1 cellular context compared by ENCODE assay signal in genomic region chr19:4399871-4400768, GRCh38.
A peak's percentile ranks its signal among the peaks of the same experiment; 100 is the strongest.
TF ChIP-seq lines count a peak whose summit lies in the region.

Gene SH3GL1, minus strand, starts transcription at chr19:4400547. Its CDS starts 179 bp downstream, at chr19:4400368.

TF ChIP-seq in K562, 482 proteins besides CTCF, POLR2A, EP300 and RAD21 (continued from another document):
- TF ChIP-seq FOXP4 (CRISPR knock-in tag; IDR thresholded peaks at IDR 0.05; ENCODE audit: borderline replicate concordance) (no peak), HLTF (IDR thresholded peaks at IDR 0.05) (no peak), ZKSCAN8 (CRISPR knock-in tag; IDR thresholded peaks at IDR 0.05) (no peak), LEF1 (IDR thresholded peaks at IDR 0.05) (no peak), SMARCE1 (IDR thresholded peaks at IDR 0.05) (no peak), XRCC4 (IDR thresholded peaks at IDR 0.05; ENCODE audit: extremely low read depth, insufficient read depth, insufficient read length) (no peak), PHB (CRISPR knock-in tag; IDR thresholded peaks at IDR 0.05) (no peak), ZBTB34 (CRISPR knock-in tag; IDR thresholded peaks at IDR 0.05) (no peak), POLR2AphosphoS5 (IDR thresholded peaks at IDR 0.05; ENCODE audit: control insufficient read depth, insufficient read depth, low read depth, low read length) (peak; percentile 34; the same call in 1 of the 2 replicates), ZBED1 (IDR thresholded peaks at IDR 0.05) (no peak), ZNF764 (CRISPR knock-in tag; IDR thresholded peaks at IDR 0.05; ENCODE audit: low read depth) (no peak), ZNF584 (CRISPR knock-in tag; IDR thresholded peaks at IDR 0.05; ENCODE audit: low read depth) (peak; percentile 91), PHTF2 (CRISPR knock-in tag; IDR thresholded peaks at IDR 0.05) (no peak), NR2C2 (CRISPR knock-in tag; IDR thresholded peaks at IDR 0.05) (0 out of 2 replicates have a peak, but pooled peaks have one; percentile 16), NR2C2 (tag; IDR thresholded peaks at IDR 0.05) (peak; percentile 77), E2F1 (CRISPR knock-in tag; IDR thresholded peaks at IDR 0.05) (no peak), L3MBTL2 (IDR thresholded peaks at IDR 0.05) (no peak), ZNF184 (CRISPR knock-in tag; IDR thresholded peaks at IDR 0.05) (no peak), JUND (IDR thresholded peaks at IDR 0.05; ENCODE audit: borderline replicate concordance, low read depth, low read length) (peak; percentile 83), JUND (tag; IDR thresholded peaks at IDR 0.05; ENCODE audit: borderline replicate concordance, low read depth, low read length) (no peak; the same call in 2 of the 3 replicates), GTF2A2 (tag; IDR thresholded peaks at IDR 0.05) (no peak), ZC3H4 (CRISPR knock-in tag; IDR thresholded peaks at IDR 0.05; ENCODE audit: borderline replicate concordance) (no peak; the same call in 1 of the 2 replicates), MGA (IDR thresholded peaks at IDR 0.05) (no peak), HMG20B (CRISPR knock-in tag; IDR thresholded peaks at IDR 0.05) (no peak), ZNF436 (CRISPR knock-in tag; IDR thresholded peaks at IDR 0.05) (no peak), NCOA6 (IDR thresholded peaks at IDR 0.05) (no peak), NR4A1 (CRISPR knock-in tag; IDR thresholded peaks at IDR 0.05) (no peak), NR4A1 (tag; IDR thresholded peaks at IDR 0.05) (no peak), LARP7 (IDR thresholded peaks at IDR 0.05) (no peak), THAP12 (CRISPR knock-in tag; IDR thresholded peaks at IDR 0.05) (peak; percentile 100), UBTF (IDR thresholded peaks at IDR 0.05; ENCODE audit: borderline replicate concordance in 1 of 2, low read depth in 2 of 2, low read length in 2 of 2) (0 out of 4 replicates have a peak, but pooled peaks of 1 of the 2 experiments have one; percentile 13), DPF2 (IDR thresholded peaks at IDR 0.05) (no peak)
